1 cellular context compared by ENCODE assay signal in genomic region chr20:33900515-33901131, GRCh38.
TF ChIP-seq lines count a peak whose summit lies in the region.

No MANE protein-coding gene starts in this region.

TF ChIP-seq in H1, 55 proteins besides CTCF, POLR2A, EP300 and RAD21:
- no peak for TF ChIP-seq CBX8 (IDR thresholded peaks at IDR 0.05; ENCODE audit: borderline replicate concordance, low read depth, low read length)
